Comparison of ENCODE assay signal across 10 cellular contexts in the genomic region with DNA sequence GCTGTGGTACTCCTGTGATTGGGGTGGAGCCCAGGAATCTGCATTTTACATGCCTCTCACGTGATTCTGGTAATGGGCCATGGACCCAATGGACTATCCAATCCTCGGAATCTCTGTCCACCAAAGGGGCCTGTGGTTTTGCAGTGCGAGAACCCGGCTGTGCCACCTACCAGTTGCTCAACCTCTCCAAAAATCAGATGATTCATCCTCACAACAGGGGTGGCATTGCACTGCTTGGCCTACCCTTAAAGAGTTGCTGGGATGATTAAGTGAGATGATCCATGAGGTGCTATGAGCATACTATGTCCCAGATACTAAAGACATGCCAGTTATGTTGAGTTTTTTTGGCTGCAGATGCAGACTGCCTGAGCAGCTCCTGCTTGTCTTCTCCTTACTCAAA. TPM values are rescaled to one million over a fixed set of nuclear protein-coding genes. Genes with fewer than 3 reads are reported as not detected.
DNase-seq lines count a peak whose midpoint lies in the region; ATAC-seq and TF ChIP-seq lines count a peak whose summit lies in the region.
"Had no signal": no experiment of that assay in that cellular context is flagged by ENCODE, and none has a peak within 500 bp of the region (broad histone marks: within the 10 kb centered on the region; RNA-seq: fewer than 3 reads in every experiment).

No MANE protein-coding gene starts in this region.

- no peaks in the 10 kb centered on the region for H3K9me3 ChIP-seq in CD4-positive, CD25-positive, alpha-beta regulatory T cell (ENCODE audit: control insufficient read depth in 2 of 2, low read length in 2 of 2)

- no peak for TF ChIP-seq CTCF in HFFc6 (IDR thresholded peaks at IDR 0.05)

- peaks cover 37% of the 10 kb centered on the region for H3K4me1 ChIP-seq in CD4-positive, CD25-positive, alpha-beta regulatory T cell (ENCODE audit: control insufficient read depth, insufficient read depth, low read length, poor library complexity, severe bottlenecking)

- H3K27ac Mint-ChIP-seq in CD4-positive, CD25-positive, alpha-beta regulatory T cell = peak overlapping the region; percentile 98
- H3K27ac Mint-ChIP-seq in HFFc6 (peak overlapping the region; percentile 50), naive B cell (peak overlapping the region in 4 of 6 donors; percentile 52 to 96 (median 66))
- peak overlapping the region; percentile 99 for H3K27ac Mint-ChIP-seq in activated T-helper 1 cell treated with anti-CD3 and anti-CD28 coated beads, Interleukin-12 subunit alpha, Interleukin-12 subunit beta, Interleukin-2, Interleukin-4 antibody, amounts not matched to agents 30 ng/mL and 10 ng/mL and 1 ng/mL, durations not matched to agents 14 hours and 24 hours and 36 hours
- peak overlapping the region in 1 of 2 donors; percentile 95 for H3K27ac Mint-ChIP-seq in effector memory CD8-positive, alpha-beta T cell

- peak overlapping the region; percentile 89 to 100 (median 97) for H3K4me3 Mint-ChIP-seq in CD4-positive, CD25-positive, alpha-beta regulatory T cell
- peak overlapping the region; percentile 97 for H3K4me3 Mint-ChIP-seq in HFFc6
- H3K4me3 Mint-ChIP-seq in activated T-helper 1 cell treated with anti-CD3 and anti-CD28 coated beads, Interleukin-12 subunit alpha, Interleukin-12 subunit beta, Interleukin-2, Interleukin-4 antibody, amounts not matched to agents 30 ng/mL and 10 ng/mL and 1 ng/mL, durations not matched to agents 14 hours and 24 hours and 36 hours = peak overlapping the region; percentile 97
- H3K4me3 Mint-ChIP-seq in naive B cell = peak overlapping the region in 3 of 8 donors; percentile 29 to 96 (median 90)
- peak overlapping the region in 1 of 2 donors; percentile 100 for H3K4me3 Mint-ChIP-seq in effector memory CD8-positive, alpha-beta T cell

- no peaks in the 10 kb centered on the region for H3K36me3 ChIP-seq in CD4-positive, CD25-positive, alpha-beta regulatory T cell (ENCODE audit: control insufficient read depth, insufficient read depth, low read length)

- peaks cover 11% of the 10 kb centered on the region for H3K36me3 Mint-ChIP-seq in CD4-positive, CD25-positive, alpha-beta regulatory T cell
- H3K36me3 Mint-ChIP-seq in HFFc6 (ENCODE audit: low read depth) (peaks cover 9% of the 10 kb centered on the region), naive B cell (peaks cover 0 to 5% of the 10 kb centered on the region in 2 donors)
- peaks cover 29% of the 10 kb centered on the region for H3K36me3 Mint-ChIP-seq in activated T-helper 1 cell treated with anti-CD3 and anti-CD28 coated beads, Interleukin-12 subunit alpha, Interleukin-12 subunit beta, Interleukin-2, Interleukin-4 antibody, amounts not matched to agents 30 ng/mL and 10 ng/mL and 1 ng/mL, durations not matched to agents 14 hours and 24 hours and 36 hours (ENCODE audit: low read depth)
- peaks cover 21% of the 10 kb centered on the region for H3K36me3 Mint-ChIP-seq in effector memory CD8-positive, alpha-beta T cell (ENCODE audit: insufficient read depth)

- ATAC-seq in CD4-positive, CD25-positive, alpha-beta regulatory T cell (ENCODE audit: low read depth in 2 of 2) = no peak
- no peak for ATAC-seq in naive B cell (ENCODE audit: low read depth in 2 of 2)
- no peak for ATAC-seq in GM21515 (IDR thresholded peaks at IDR 0.05; ENCODE audit: unreplicated experiment)
- no peak for ATAC-seq in effector memory CD8-positive, alpha-beta T cell (replicated peaks)

- peak overlapping the region; percentile 94 for H3K27ac ChIP-seq in CD4-positive, CD25-positive, alpha-beta regulatory T cell (ENCODE audit: insufficient read depth, low read length, poor library complexity, severe bottlenecking)

- H3K27me3 Mint-ChIP-seq in CD4-positive, CD25-positive, alpha-beta regulatory T cell = peaks cover 2% of the 10 kb centered on the region
- H3K27me3 Mint-ChIP-seq in HFFc6 (ENCODE audit: insufficient read depth) (no peaks in the 10 kb centered on the region; the same call in none of the 2 replicates), naive B cell (no peaks in the 10 kb centered on the region)
- no peaks in the 10 kb centered on the region for H3K27me3 Mint-ChIP-seq in activated T-helper 1 cell treated with anti-CD3 and anti-CD28 coated beads, Interleukin-12 subunit alpha, Interleukin-12 subunit beta, Interleukin-2, Interleukin-4 antibody, amounts not matched to agents 30 ng/mL and 10 ng/mL and 1 ng/mL, durations not matched to agents 14 hours and 24 hours and 36 hours (ENCODE audit: insufficient read depth)
- H3K27me3 Mint-ChIP-seq in effector memory CD8-positive, alpha-beta T cell = no peaks in the 10 kb centered on the region

- peaks cover 26 to 64% (median 49%) of the 10 kb centered on the region in 4 donors for H3K4me1 Mint-ChIP-seq in CD4-positive, CD25-positive, alpha-beta regulatory T cell
- peaks cover 59% of the 10 kb centered on the region for H3K4me1 Mint-ChIP-seq in HFFc6 (ENCODE audit: low read depth)
- H3K4me1 Mint-ChIP-seq in activated T-helper 1 cell treated with anti-CD3 and anti-CD28 coated beads, Interleukin-12 subunit alpha, Interleukin-12 subunit beta, Interleukin-2, Interleukin-4 antibody, amounts not matched to agents 30 ng/mL and 10 ng/mL and 1 ng/mL, durations not matched to agents 14 hours and 24 hours and 36 hours (ENCODE audit: low read depth) = peaks cover 62% of the 10 kb centered on the region
- peaks cover 50 to 63% (median 62%) of the 10 kb centered on the region in 3 donors for H3K4me1 Mint-ChIP-seq in naive B cell
- H3K4me1 Mint-ChIP-seq in effector memory CD8-positive, alpha-beta T cell (ENCODE audit: low read depth in 2 of 2) = peaks cover 48 to 51% of the 10 kb centered on the region in 2 donors

- H3K9me3 Mint-ChIP-seq in CD4-positive, CD25-positive, alpha-beta regulatory T cell = peaks cover 0 to 2% (median 0%) of the 10 kb centered on the region in 7 donors
- H3K9me3 Mint-ChIP-seq in HFFc6 = no peaks in the 10 kb centered on the region
- no peaks in the 10 kb centered on the region for H3K9me3 Mint-ChIP-seq in activated T-helper 1 cell treated with anti-CD3 and anti-CD28 coated beads, Interleukin-12 subunit alpha, Interleukin-12 subunit beta, Interleukin-2, Interleukin-4 antibody, amounts not matched to agents 30 ng/mL and 10 ng/mL and 1 ng/mL, durations not matched to agents 14 hours and 24 hours and 36 hours
- H3K9me3 Mint-ChIP-seq in naive B cell = peaks cover 0 to 2% (median 0%) of the 10 kb centered on the region in 7 donors
- no peaks in the 10 kb centered on the region for H3K9me3 Mint-ChIP-seq in effector memory CD8-positive, alpha-beta T cell

- H3K4me3 ChIP-seq in CD4-positive, CD25-positive, alpha-beta regulatory T cell (ENCODE audit: low read depth, low read length) = peak overlapping the region; percentile 86

- intact Hi-C loops in activated T-helper 1 cell treated with anti-CD3 and anti-CD28 coated beads, Interleukin-12 subunit alpha, Interleukin-12 subunit beta, Interleukin-2, Interleukin-4 antibody, amounts not matched to agents 30 ng/mL and 10 ng/mL and 1 ng/mL, durations not matched to agents 14 hours and 24 hours and 36 hours (cut with micrococcal nuclease) = loop anchor here (10.0 kb wide), 2 partner anchors 761 to 939 kb away; partner anchors contain the start of gene PIAS1

- H3K27me3 ChIP-seq in CD4-positive, CD25-positive, alpha-beta regulatory T cell (ENCODE audit: control insufficient read depth, insufficient read depth, low read length) = no peaks in the 10 kb centered on the region
- H3K27me3 ChIP-seq: dorsolateral prefrontal cortex had no signal

- DNase-seq in CD4-positive, CD25-positive, alpha-beta regulatory T cell = no peak
- DNase-seq in HFFc6 = no peak
- DNase-seq in activated T-helper 1 cell treated with anti-CD3 and anti-CD28 coated beads, Interleukin-12 subunit alpha, Interleukin-12 subunit beta, Interleukin-2, Interleukin-4 antibody, amounts not matched to agents 30 ng/mL and 10 ng/mL and 1 ng/mL, durations not matched to agents 14 hours and 24 hours and 36 hours (ENCODE audit: low spot score) = no peak
- DNase-seq in naive B cell = no peak
- no peak for DNase-seq in effector memory CD8-positive, alpha-beta T cell
- no peak for DNase-seq in NCI-H2227 (lab: John Stamatoyannopoulos, UW; ENCODE audit: unreplicated experiment)
- no peak for DNase-seq in epidermal melanocyte (ENCODE audit: insufficient read length, low spot score)
- DNase-seq: dorsolateral prefrontal cortex, NCI-H2029 had no signal

RNA-seq across cellular contexts. Expression of gene ANP32A, which starts 5.1 kb away (rescaled TPM):
- 89.4 TPM for total RNA-seq in CD4-positive, CD25-positive, alpha-beta regulatory T cell
- polyA plus RNA-seq in CD4-positive, CD25-positive, alpha-beta regulatory T cell = 100 to 1,000 TPM in 1 of 4 donors, 10 to 100 TPM in 3; 71.4 to 104 (median 88.0) TPM
- total RNA-seq in HFFc6 (2021; fragmentation: NEBNext Ultra II Directional; extraction: Animal tissue kit (Norgen Biotek cat#: 25700)) = 100 to 1,000 TPM in 5 of 6 experiments, 10 to 100 TPM in 1; 95.7 to 130 (median 118) TPM
- total RNA-seq in activated T-helper 1 cell treated with anti-CD3 and anti-CD28 coated beads, Interleukin-12 subunit alpha, Interleukin-12 subunit beta, Interleukin-2, Interleukin-4 antibody, amounts not matched to agents 30 ng/mL and 10 ng/mL and 1 ng/mL, durations not matched to agents 14 hours and 24 hours and 36 hours = 275 TPM in 2 replicates
- 100 to 1,000 TPM; 110 to 149 (median 131) TPM for polyA plus RNA-seq in naive B cell (ENCODE audit: low read depth in 6 of 6)
